Comparison of ENCODE assay signal across 8 cellular contexts in the genomic region with DNA sequence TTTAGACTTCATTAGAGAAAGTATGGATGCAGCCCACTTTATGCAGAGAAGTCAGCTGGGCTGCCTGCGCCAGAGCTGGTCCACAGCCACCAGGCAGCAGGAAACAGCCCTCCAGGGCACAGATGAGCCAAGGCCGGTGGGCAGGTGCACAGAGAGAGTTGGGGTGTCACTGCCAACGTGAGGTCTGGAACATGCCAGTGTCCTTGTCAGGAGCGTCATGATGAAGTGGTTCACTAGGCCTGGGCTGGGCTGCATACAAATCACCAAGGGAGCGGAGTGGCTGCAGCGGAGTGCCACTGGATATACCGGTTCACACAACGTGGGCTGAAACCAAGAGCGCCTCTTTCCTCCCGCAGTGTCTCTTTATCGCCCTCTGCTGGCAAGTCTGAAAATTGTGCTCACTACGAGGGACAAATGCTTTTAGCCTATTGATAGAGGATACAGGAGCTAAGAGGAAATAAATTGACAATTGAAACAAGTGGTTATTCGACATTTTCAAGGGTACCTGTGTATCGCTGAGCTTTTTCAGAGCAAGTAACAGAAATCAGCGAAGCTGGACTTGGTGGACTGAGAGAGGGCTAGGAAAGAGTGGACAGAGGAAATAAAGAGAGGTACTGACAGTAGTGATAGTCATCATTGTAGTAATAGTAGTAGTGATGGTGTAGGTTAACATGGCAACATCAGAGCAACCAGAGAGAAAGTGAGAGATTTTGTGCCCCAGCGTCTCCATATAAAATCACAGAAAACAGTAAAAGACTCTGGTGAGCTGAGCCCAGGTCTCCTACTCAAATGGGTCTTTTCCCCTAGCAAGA. TPM values are rescaled to one million over a fixed set of nuclear protein-coding genes. Genes with fewer than 3 reads are reported as not detected.
DNase-seq lines count a peak whose midpoint lies in the region; ATAC-seq, FAIRE-seq and TF ChIP-seq lines count a peak whose summit lies in the region.

No MANE protein-coding gene starts in this region.

- no peaks in the 10 kb centered on the region for H3K4me1 Mint-ChIP-seq in WTC11

- CTCF ChIA-PET in WTC11 (lab: Charles Lee), result interaction anchor here (0.5 to 2.3 kb wide), 38 partner anchors 9 to 764 kb away, joined by 3 to 24 read pairs (median 4); a partner anchor contains a TSS

- no peaks in the 10 kb centered on the region for H3K79me2 ChIP-seq in ACC112 (ENCODE audit: control insufficient read depth, insufficient read depth, low read length, unreplicated experiment)

- peak; percentile 60 for FAIRE-seq in islet of Langerhans (lab: Jason Lieb, UNC)

- H3K27me3 ChIP-seq in ACC112 (ENCODE audit: insufficient read depth, low read length), result peaks cover 7% of the 10 kb centered on the region

- no peaks in the 10 kb centered on the region for H3K36me3 ChIP-seq in ACC112 (ENCODE audit: insufficient read depth, low read length)

- H2AFZ ChIP-seq in ACC112 (ENCODE audit: low read length, unreplicated experiment), result no peak overlapping the region

- POLR2A ChIA-PET in WTC11 (lab: Charles Lee), result interaction anchor here (0.6 kb wide), 1 partner anchor 10 kb away, joined by 3 read pairs; no protein-coding TSS in a partner anchor

- H3K27ac Mint-ChIP-seq in WTC11, result no peak overlapping the region

- H3K4me3 ChIP-seq in ACC112 (ENCODE audit: low read depth, low read length) (peak overlapping the region; percentile 41; the same call in 1 of the 2 replicates), cardiac fibroblast (replicated peaks in 1 of 2; ENCODE audit: low read depth in 2 of 2, low read length in 2 of 2) (no peak overlapping the region)

- peaks cover 6% of the 10 kb centered on the region; the same call in 1 of the 2 replicates for H3K27me3 Mint-ChIP-seq in WTC11 (ENCODE audit: low read depth)

- ATAC-seq in GM18519 (IDR thresholded peaks at IDR 0.05; ENCODE audit: low FRiP score, unreplicated experiment), result peak; percentile 75
- ATAC-seq in HG03196 (IDR thresholded peaks at IDR 0.05; ENCODE audit: unreplicated experiment), result peak; percentile 88
- peak; percentile 95 for ATAC-seq in WTC11

- H3K4me1 ChIP-seq in ACC112 (ENCODE audit: control insufficient read depth, insufficient read depth, low read length, unreplicated experiment), result no peaks in the 10 kb centered on the region

- H3K9me3 Mint-ChIP-seq in WTC11, result peaks cover 22% of the 10 kb centered on the region

- peak; percentile 95 for TF ChIP-seq CTCF in WTC11 (IDR thresholded peaks at IDR 0.05)
- peak; percentile 95 for TF ChIP-seq CTCF in cardiac fibroblast (IDR thresholded peaks at IDR 0.05; ENCODE audit: low read depth, low read length)

- H3K4me3 Mint-ChIP-seq in WTC11, result no peak overlapping the region

- peaks cover 3% of the 10 kb centered on the region for H3K36me3 Mint-ChIP-seq in WTC11

- DNase-seq in NCI-H345 (lab: John Stamatoyannopoulos, UW), result peak; percentile 91
- DNase-seq in WTC11 (ENCODE audit: low spot score), result peak; percentile 85
- DNase-seq in cardiac fibroblast (ENCODE audit: low read depth in 2 of 2), result peak; percentile 86 to 88
- DNase-seq in stimulated activated CD4-positive, alpha-beta T cell treated with anti-CD3 and anti-CD28 coated beads, Interleukin-1b, Interleukin-23, amount 100 ng/mL, for 1 hour (ENCODE audit: low read depth in 2 of 2), result peak; percentile 55 to 69

- H3K27ac ChIP-seq in ACC112 (ENCODE audit: low read depth, low read length), result no peak overlapping the region

TF ChIP-seq in WTC11, 78 proteins besides CTCF, POLR2A, EP300 and RAD21 (continues in another document):
- TF ChIP-seq, protein P1, sequence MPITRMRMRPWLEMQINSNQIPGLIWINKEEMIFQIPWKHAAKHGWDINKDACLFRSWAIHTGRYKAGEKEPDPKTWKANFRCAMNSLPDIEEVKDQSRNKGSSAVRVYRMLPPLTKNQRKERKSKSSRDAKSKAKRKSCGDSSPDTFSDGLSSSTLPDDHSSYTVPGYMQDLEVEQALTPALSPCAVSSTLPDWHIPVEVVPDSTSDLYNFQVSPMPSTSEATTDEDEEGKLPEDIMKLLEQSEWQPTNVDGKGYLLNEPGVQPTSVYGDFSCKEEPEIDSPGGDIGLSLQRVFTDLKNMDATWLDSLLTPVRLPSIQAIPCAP (CRISPR knock-in tag; IDR thresholded peaks at IDR 0.05), result no peak
- no peak for TF ChIP-seq NFATC4 (CRISPR knock-in tag; IDR thresholded peaks at IDR 0.05)
- no peak for TF ChIP-seq RORB (CRISPR knock-in tag; IDR thresholded peaks at IDR 0.05)
- TF ChIP-seq, protein P2, sequence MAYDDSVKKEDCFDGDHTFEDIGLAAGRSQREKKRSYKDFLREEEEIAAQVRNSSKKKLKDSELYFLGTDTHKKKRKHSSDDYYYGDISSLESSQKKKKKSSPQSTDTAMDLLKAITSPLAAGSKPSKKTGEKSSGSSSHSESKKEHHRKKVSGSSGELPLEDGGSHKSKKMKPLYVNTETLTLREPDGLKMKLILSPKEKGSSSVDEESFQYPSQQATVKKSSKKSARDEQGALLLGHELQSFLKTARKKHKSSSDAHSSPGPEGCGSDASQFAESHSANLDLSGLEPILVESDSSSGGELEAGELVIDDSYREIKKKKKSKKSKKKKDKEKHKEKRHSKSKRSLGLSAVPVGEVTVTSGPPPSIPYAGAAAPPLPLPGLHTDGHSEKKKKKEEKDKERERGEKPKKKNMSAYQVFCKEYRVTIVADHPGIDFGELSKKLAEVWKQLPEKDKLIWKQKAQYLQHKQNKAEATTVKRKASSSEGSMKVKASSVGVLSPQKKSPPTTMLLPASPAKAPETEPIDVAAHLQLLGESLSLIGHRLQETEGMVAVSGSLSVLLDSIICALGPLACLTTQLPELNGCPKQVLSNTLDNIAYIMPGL (CRISPR knock-in tag; IDR thresholded peaks at IDR 0.05), result no peak
- TF ChIP-seq, protein P3, sequence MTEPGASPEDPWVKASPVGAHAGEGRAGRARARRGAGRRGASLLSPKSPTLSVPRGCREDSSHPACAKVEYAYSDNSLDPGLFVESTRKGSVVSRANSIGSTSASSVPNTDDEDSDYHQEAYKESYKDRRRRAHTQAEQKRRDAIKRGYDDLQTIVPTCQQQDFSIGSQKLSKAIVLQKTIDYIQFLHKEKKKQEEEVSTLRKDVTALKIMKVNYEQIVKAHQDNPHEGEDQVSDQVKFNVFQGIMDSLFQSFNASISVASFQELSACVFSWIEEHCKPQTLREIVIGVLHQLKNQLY (CRISPR knock-in tag; IDR thresholded peaks at IDR 0.05), result no peak
- TF ChIP-seq ZNF219 (CRISPR knock-in tag; IDR thresholded peaks at IDR 0.05; ENCODE audit: borderline replicate concordance), result no peak
- TF ChIP-seq ATF1 (CRISPR knock-in tag; IDR thresholded peaks at IDR 0.05), result no peak
- TF ChIP-seq, protein P4, sequence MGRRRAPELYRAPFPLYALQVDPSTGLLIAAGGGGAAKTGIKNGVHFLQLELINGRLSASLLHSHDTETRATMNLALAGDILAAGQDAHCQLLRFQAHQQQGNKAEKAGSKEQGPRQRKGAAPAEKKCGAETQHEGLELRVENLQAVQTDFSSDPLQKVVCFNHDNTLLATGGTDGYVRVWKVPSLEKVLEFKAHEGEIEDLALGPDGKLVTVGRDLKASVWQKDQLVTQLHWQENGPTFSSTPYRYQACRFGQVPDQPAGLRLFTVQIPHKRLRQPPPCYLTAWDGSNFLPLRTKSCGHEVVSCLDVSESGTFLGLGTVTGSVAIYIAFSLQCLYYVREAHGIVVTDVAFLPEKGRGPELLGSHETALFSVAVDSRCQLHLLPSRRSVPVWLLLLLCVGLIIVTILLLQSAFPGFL (CRISPR knock-in tag; IDR thresholded peaks at IDR 0.05; ENCODE audit: borderline replicate concordance), result no peak
- TF ChIP-seq FOXK1 (CRISPR knock-in tag; IDR thresholded peaks at IDR 0.05), result no peak
- TF ChIP-seq, protein P5, sequence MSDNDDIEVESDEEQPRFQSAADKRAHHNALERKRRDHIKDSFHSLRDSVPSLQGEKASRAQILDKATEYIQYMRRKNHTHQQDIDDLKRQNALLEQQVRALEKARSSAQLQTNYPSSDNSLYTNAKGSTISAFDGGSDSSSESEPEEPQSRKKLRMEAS (CRISPR knock-in tag; IDR thresholded peaks at IDR 0.05), result no peak
- TF ChIP-seq SMAD4 (CRISPR knock-in tag; IDR thresholded peaks at IDR 0.05), result no peak
- TF ChIP-seq, protein P6, sequence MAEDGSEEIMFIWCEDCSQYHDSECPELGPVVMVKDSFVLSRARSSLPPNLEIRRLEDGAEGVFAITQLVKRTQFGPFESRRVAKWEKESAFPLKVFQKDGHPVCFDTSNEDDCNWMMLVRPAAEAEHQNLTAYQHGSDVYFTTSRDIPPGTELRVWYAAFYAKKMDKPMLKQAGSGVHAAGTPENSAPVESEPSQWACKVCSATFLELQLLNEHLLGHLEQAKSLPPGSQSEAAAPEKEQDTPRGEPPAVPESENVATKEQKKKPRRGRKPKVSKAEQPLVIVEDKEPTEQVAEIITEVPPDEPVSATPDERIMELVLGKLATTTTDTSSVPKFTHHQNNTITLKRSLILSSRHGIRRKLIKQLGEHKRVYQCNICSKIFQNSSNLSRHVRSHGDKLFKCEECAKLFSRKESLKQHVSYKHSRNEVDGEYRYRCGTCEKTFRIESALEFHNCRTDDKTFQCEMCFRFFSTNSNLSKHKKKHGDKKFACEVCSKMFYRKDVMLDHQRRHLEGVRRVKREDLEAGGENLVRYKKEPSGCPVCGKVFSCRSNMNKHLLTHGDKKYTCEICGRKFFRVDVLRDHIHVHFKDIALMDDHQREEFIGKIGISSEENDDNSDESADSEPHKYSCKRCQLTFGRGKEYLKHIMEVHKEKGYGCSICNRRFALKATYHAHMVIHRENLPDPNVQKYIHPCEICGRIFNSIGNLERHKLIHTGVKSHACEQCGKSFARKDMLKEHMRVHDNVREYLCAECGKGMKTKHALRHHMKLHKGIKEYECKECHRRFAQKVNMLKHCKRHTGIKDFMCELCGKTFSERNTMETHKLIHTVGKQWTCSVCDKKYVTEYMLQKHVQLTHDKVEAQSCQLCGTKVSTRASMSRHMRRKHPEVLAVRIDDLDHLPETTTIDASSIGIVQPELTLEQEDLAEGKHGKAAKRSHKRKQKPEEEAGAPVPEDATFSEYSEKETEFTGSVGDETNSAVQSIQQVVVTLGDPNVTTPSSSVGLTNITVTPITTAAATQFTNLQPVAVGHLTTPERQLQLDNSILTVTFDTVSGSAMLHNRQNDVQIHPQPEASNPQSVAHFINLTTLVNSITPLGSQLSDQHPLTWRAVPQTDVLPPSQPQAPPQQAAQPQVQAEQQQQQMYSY (CRISPR knock-in tag; IDR thresholded peaks at IDR 0.05), result no peak
- TF ChIP-seq, protein P7, sequence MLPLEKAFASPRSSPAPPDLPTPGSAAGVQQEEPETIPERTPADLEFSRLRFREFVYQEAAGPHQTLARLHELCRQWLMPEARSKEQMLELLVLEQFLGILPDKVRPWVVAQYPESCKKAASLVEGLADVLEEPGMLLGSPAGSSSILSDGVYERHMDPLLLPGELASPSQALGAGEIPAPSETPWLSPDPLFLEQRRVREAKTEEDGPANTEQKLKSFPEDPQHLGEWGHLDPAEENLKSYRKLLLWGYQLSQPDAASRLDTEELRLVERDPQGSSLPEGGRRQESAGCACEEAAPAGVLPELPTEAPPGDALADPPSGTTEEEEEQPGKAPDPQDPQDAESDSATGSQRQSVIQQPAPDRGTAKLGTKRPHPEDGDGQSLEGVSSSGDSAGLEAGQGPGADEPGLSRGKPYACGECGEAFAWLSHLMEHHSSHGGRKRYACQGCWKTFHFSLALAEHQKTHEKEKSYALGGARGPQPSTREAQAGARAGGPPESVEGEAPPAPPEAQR (CRISPR knock-in tag; IDR thresholded peaks at IDR 0.05), result no peak

RNA-seq across cellular contexts. Expression of a gene that starts 52.0 kb away (rescaled TPM):
- total RNA-seq in WTC11 (2021), result 32.2 to 50.7 TPM (median 34.2 TPM) in 3 replicates

RNA-seq across cellular contexts. Expression of a gene that starts 52.8 kb away (rescaled TPM):
- 52.1 to 54.0 TPM (median 52.7 TPM) in 3 replicates for total RNA-seq in WTC11 (2021)

RNA-seq across cellular contexts. Expression of a gene that starts 53.3 kb away (rescaled TPM):
- total RNA-seq in WTC11 (2021), result 27.7 to 28.9 TPM (median 28.4 TPM) in 3 replicates
